ENCODE assay signal across 10 cellular contexts in the genomic region with DNA sequence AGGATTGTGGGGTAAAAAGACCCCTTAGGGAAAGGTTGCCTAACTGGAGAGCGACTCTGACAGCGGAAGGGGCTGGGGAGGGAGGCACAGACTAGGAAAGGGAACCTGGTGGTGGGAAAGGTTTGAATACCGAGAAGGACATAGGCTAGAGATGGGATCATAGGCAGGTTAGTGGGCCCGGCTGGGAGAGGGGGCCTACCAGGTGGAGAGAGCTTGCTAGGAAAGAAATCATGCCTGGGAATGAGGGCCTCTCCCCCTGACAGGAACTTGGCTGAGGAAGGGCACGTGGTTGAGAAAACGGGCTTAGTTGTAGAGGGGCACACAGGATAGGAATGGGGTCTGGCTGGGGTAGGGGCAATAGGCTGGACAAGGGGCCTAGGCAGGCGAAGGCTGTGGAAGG. TPM values are rescaled to one million over a fixed set of nuclear protein-coding genes. Genes with fewer than 3 reads are reported as not detected.
"Had no signal": no experiment of that assay in that cellular context is flagged by ENCODE, and none has a peak within 500 bp of the region (broad histone marks: within the 10 kb centered on the region; RNA-seq: fewer than 3 reads in every experiment).

No MANE protein-coding gene starts in this region.

- ATAC-seq: GM23338, HCT116 had no signal

- H3K27ac Mint-ChIP-seq: GM23338, HFFc6 had no signal

- H3K9me3 Mint-ChIP-seq: HFFc6 had no signal

- H3K4me3 Mint-ChIP-seq: GM23338, H9, HFFc6 had no signal

- DNase-seq: GM23248, GOT3, H7, H9, HCEC 1CT, HFFc6 had no signal

RNA-seq across cellular contexts. Expression of gene OTUD6A, which starts 4.4 kb away (rescaled TPM):
- total RNA-seq: GM23248, H4, H7, H9, HFFc6 had no signal

RNA-seq across cellular contexts. Expression of gene AWAT2, which starts 16.9 kb away (rescaled TPM):
- total RNA-seq: GM23248, GM23338, H1, H4, H7, H9, HFFc6 had no signal
